ENCODE assay signal across 15 cellular contexts in the genomic region with DNA sequence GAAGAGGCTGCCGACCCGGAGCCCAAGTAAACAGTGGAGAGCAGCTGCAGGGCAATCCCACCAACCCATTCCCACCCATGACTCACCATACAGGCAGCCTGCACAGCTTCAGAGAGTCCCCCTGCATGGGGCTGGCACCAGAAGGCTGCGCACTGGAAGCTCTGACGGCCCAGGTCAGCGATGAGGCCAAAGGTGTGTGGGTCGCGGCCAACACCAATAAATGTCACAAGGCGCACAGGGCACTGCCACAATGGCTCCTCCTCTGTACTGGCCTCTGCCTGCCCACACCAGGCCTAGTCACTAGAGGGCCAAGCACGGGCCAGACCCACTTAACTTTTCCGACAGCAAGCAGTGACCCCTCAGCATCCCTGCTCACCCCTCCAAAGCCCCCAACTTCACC. TPM values are rescaled to one million over a fixed set of nuclear protein-coding genes. Genes with fewer than 3 reads are reported as not detected.
"Had no signal": no experiment of that assay in that cellular context is flagged by ENCODE, and none has a peak within 500 bp of the region (broad histone marks: within the 10 kb centered on the region; RNA-seq: fewer than 3 reads in every experiment).

No MANE protein-coding gene starts in this region.

- H3K27me3 Mint-ChIP-seq: naive thymus-derived CD8-positive, alpha-beta T cell had no signal

- H3K9me3 Mint-ChIP-seq: naive thymus-derived CD8-positive, alpha-beta T cell had no signal

- ATAC-seq: foreskin keratinocyte; left colon; mucosa of descending colon; naive thymus-derived CD8-positive, alpha-beta T cell had no signal

- DNase-seq: activated CD4-positive, alpha-beta T cell treated with anti-CD3 and anti-CD28 coated beads, Interleukin-2, amount 50 U/mL, for 48 hours; activated CD4-positive, CD25-positive, alpha-beta regulatory T cell treated with anti-CD3 and anti-CD28 coated beads, Interleukin-2, amount 50 U/mL, for 72 hours; activated naive CD4-positive, alpha-beta T cell; activated T-cell treated with anti-CD3 and anti-CD28 coated beads, Interleukin-2, amount 50 U/mL, for 48 hours; foreskin keratinocyte; left colon; mammary epithelial cell; mucosa of descending colon; naive thymus-derived CD8-positive, alpha-beta T cell; occipital lobe; stimulated activated CD4-positive, alpha-beta T cell treated with anti-CD3 and anti-CD28 coated beads, Interleukin-12 subunit alpha, Interleukin-12 subunit beta, amount 100 ng/mL, for 4 hours; stimulated activated CD4-positive, alpha-beta T cell treated with anti-CD3 and anti-CD28 coated beads, Interleukin-2, amount 100 ng/mL, for 48 hours; stimulated activated CD8-positive, alpha-beta memory T cell treated with anti-CD3 and anti-CD28 coated beads, Interleukin-4, amount 100 ng/mL, for 48 hours; stomach; uterus had no signal

RNA-seq across cellular contexts. Expression of a gene that starts 12.8 kb away (rescaled TPM):
- total RNA-seq: occipital lobe had no signal
